ENCODE assay signal across 8 cellular contexts in the genomic region with DNA sequence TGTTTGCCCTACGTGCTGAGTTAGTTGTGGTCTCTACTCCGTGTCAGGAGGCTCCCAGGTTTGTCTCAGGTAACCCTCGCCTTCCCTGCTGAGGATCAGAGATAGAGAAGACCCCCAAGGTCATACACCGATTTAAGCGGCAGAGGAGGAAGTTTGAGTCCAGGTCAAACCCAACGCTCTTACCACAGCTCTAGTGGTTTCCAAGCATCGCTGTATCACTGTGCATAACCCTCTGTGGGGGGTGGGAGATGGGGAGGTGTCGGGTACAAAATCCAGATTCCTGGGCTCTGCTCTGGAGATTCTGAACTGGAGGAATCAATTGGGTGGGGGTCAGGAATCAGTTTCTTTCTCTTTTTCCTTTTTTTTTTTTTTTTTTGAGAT. TPM values are rescaled to one million over a fixed set of nuclear protein-coding genes. Genes with fewer than 3 reads are reported as not detected.
DNase-seq lines count a peak whose midpoint lies in the region; ATAC-seq and TF ChIP-seq lines count a peak whose summit lies in the region.

No MANE protein-coding gene starts in this region.

- no peaks in the 10 kb centered on the region; the same call in 1 of the 2 replicates for H3K36me3 ChIP-seq in HAP-1 (replicated peaks)
- peaks cover 7% of the 10 kb centered on the region; the same call in 1 of the 2 replicates for H3K36me3 ChIP-seq in RWPE2 (ENCODE audit: low read depth)
- peaks cover 2% of the 10 kb centered on the region for H3K36me3 ChIP-seq in fibroblast of lung (ENCODE audit: control insufficient read depth, insufficient read depth, low read length)
- H3K36me3 ChIP-seq in skeletal muscle satellite cell (ENCODE audit: insufficient read depth, low read length), result peaks cover 8% of the 10 kb centered on the region

- no peak for TF ChIP-seq CTCF in RWPE2 (IDR thresholded peaks at IDR 0.05; ENCODE audit: poor library complexity, severe bottlenecking)
- TF ChIP-seq CTCF in fibroblast of lung (conservative IDR thresholded peaks at IDR 0.05 in 1 of 2, IDR thresholded peaks at IDR 0.05 in 1 of 2; ENCODE audit: low read depth in 1 of 2, low read length in 2 of 2), result no peak

- no peak for ATAC-seq in RWPE2 (ENCODE audit: low read depth)

- DNase-seq in HAP-1 (ENCODE audit: low spot score in 2 of 2) (no peak), RWPE2 (ENCODE audit: low spot score) (no peak), fibroblast of lung (ENCODE audit: low read depth in 2 of 2) (no peak), islet precursor cell (no peak), AG08396 (ENCODE audit: low spot score) (no peak)
- DNase-seq in stimulated activated CD4-positive, alpha-beta T cell treated with anti-CD3 and anti-CD28 coated beads, Interleukin-4, amount 100 ng/mL, for 24 hours, result no peak
- no peak for DNase-seq in activated CD4-positive, alpha-beta T cell treated with anti-CD3 and anti-CD28 coated beads, Interleukin-2, amount 50 U/mL, for 48 hours

- H3K9ac ChIP-seq in fibroblast of lung (ENCODE audit: insufficient read depth, low read length) (peak overlapping the region; percentile 61), skeletal muscle satellite cell (ENCODE audit: low read depth, low read length) (peak overlapping the region; percentile 87)

- H3K4me3 ChIP-seq in HAP-1 (peak overlapping the region; percentile 76), RWPE2 (ENCODE audit: severe bottlenecking) (peak overlapping the region; percentile 92), fibroblast of lung (replicated peaks in 1 of 4; ENCODE audit: control extremely low read depth in 1 of 4, insufficient read depth in 1 of 4, low read depth in 3 of 4, low read length in 4 of 4) (peak overlapping the region; percentile 59 to 80 (median 65)), skeletal muscle satellite cell (ENCODE audit: low read length) (peak overlapping the region; percentile 83)

- peaks cover 15% of the 10 kb centered on the region for H3K79me2 ChIP-seq in fibroblast of lung (ENCODE audit: control insufficient read depth, insufficient read depth, low read length)

- peak overlapping the region; percentile 24 for H2AFZ ChIP-seq in fibroblast of lung (ENCODE audit: low read length)

- H4K20me1 ChIP-seq in fibroblast of lung (ENCODE audit: control insufficient read depth, extremely low read depth, insufficient read depth, low read length), result no peaks in the 10 kb centered on the region

- H3K27me3 ChIP-seq in HAP-1 (ENCODE audit: low read depth) (no peaks in the 10 kb centered on the region), RWPE2 (ENCODE audit: insufficient read depth, poor library complexity, severe bottlenecking) (no peaks in the 10 kb centered on the region), fibroblast of lung (ENCODE audit: control insufficient read depth, insufficient read depth, low read length) (no peaks in the 10 kb centered on the region), skeletal muscle satellite cell (ENCODE audit: control insufficient read depth, insufficient read depth, low read length) (no peaks in the 10 kb centered on the region)

- peak overlapping the region; percentile 47 for H3K27ac ChIP-seq in RWPE2 (ENCODE audit: poor library complexity, severe bottlenecking)
- no peak overlapping the region for H3K27ac ChIP-seq in fibroblast of lung (ENCODE audit: insufficient read depth, low read length)

- H3K9me3 ChIP-seq in HAP-1 (no peaks in the 10 kb centered on the region), RWPE2 (ENCODE audit: severe bottlenecking) (no peaks in the 10 kb centered on the region), fibroblast of lung (ENCODE audit: control insufficient read depth, insufficient read depth, low read depth, low read length) (no peaks in the 10 kb centered on the region), skeletal muscle satellite cell (replicated peaks; ENCODE audit: low read length) (no peaks in the 10 kb centered on the region)

- H3K4me2 ChIP-seq in fibroblast of lung (ENCODE audit: extremely low read depth, insufficient read depth, low read length) (peak overlapping the region; percentile 92), skeletal muscle satellite cell (ENCODE audit: low read length) (peak overlapping the region; percentile 96)

- in situ Hi-C loops in HAP-1 (cut with MboI; ENCODE audit: low sequenced_read_pairs), result no loop called here

- H3K4me1 ChIP-seq in HAP-1 (peaks cover 14% of the 10 kb centered on the region), RWPE2 (ENCODE audit: insufficient read depth, poor library complexity, severe bottlenecking) (no peaks in the 10 kb centered on the region), fibroblast of lung (ENCODE audit: control insufficient read depth, extremely low read depth, insufficient read depth, low read length) (peaks cover 9% of the 10 kb centered on the region), skeletal muscle satellite cell (ENCODE audit: control insufficient read depth, insufficient read depth, low read length) (peaks cover 46% of the 10 kb centered on the region)

RNA-seq across cellular contexts. Expression of gene DNAJC4, which starts 0.6 kb away (rescaled TPM):
- 12.6 TPM in 2 replicates for total RNA-seq in fibroblast of lung
- 11.2 and 12.6 TPM in 2 replicates for polyA plus RNA-seq in fibroblast of lung
- polyA plus RNA-seq in fibroblast of lung (2012), result 22.2 and 25.1 TPM in 2 replicates
- 15.4 and 31.3 TPM in 2 replicates for polyA minus RNA-seq in fibroblast of lung (ENCODE audit: low replicate concordance)
- 7.9 and 9.4 TPM in 2 replicates for total RNA-seq in skeletal muscle satellite cell (2012; rRNA removed)

RNA-seq across cellular contexts. Expression of gene VEGFB, which starts 3.4 kb away (rescaled TPM):
- 24.4 and 27.9 TPM in 2 replicates for total RNA-seq in fibroblast of lung
- polyA plus RNA-seq in fibroblast of lung, result 21.2 and 25.3 TPM in 2 replicates
- polyA plus RNA-seq in fibroblast of lung (2012), result 143 and 151 TPM in 2 replicates
- polyA minus RNA-seq in fibroblast of lung (ENCODE audit: low replicate concordance), result 35.6 and 43.8 TPM in 2 replicates
- total RNA-seq in skeletal muscle satellite cell (2012; rRNA removed), result 20.3 and 30.1 TPM in 2 replicates

RNA-seq across cellular contexts. Expression of gene NUDT22, which starts 4.9 kb away (rescaled TPM):
- 47.8 and 71.5 TPM in 2 replicates for total RNA-seq in fibroblast of lung
- polyA plus RNA-seq in fibroblast of lung, result 17.7 and 18.5 TPM in 2 replicates
- polyA plus RNA-seq in fibroblast of lung (2012), result 43.8 and 52.2 TPM in 2 replicates
- polyA minus RNA-seq in fibroblast of lung (ENCODE audit: low replicate concordance), result 31.9 and 51.5 TPM in 2 replicates
- 71.0 and 82.1 TPM in 2 replicates for total RNA-seq in skeletal muscle satellite cell (2012; rRNA removed)

RNA-seq across cellular contexts. Expression of gene TRPT1, which starts 5.0 kb away (rescaled TPM):
- total RNA-seq in fibroblast of lung, result 32.9 and 41.5 TPM in 2 replicates
- polyA plus RNA-seq in fibroblast of lung, result 20.5 and 25.7 TPM in 2 replicates
- 34.7 and 42.7 TPM in 2 replicates for polyA plus RNA-seq in fibroblast of lung (2012)
- 66.6 and 78.4 TPM in 2 replicates for polyA minus RNA-seq in fibroblast of lung (ENCODE audit: low replicate concordance)
- 27.1 and 29.9 TPM in 2 replicates for total RNA-seq in skeletal muscle satellite cell (2012; rRNA removed)

RNA-seq across cellular contexts. Expression of gene FKBP2, which starts 9.9 kb away (rescaled TPM):
- 60.9 and 62.9 TPM in 2 replicates for total RNA-seq in fibroblast of lung
- 34.7 and 41.4 TPM in 2 replicates for polyA plus RNA-seq in fibroblast of lung
- 129 and 130 TPM in 2 replicates for polyA plus RNA-seq in fibroblast of lung (2012)
- 20.6 and 32.5 TPM in 2 replicates for polyA minus RNA-seq in fibroblast of lung (ENCODE audit: low replicate concordance)
- 31.0 and 47.1 TPM in 2 replicates for total RNA-seq in skeletal muscle satellite cell (2012; rRNA removed)
